In genomic region chr1:2526824-2527552, GRCh38 we compare ENCODE assay signal across 1 cellular context.
TF ChIP-seq lines count a peak whose summit lies in the region.

No MANE protein-coding gene starts in this region.

TF ChIP-seq in HCT116, 20 proteins besides CTCF, POLR2A, EP300 and RAD21:
- TF ChIP-seq SIN3A (IDR thresholded peaks at IDR 0.05; ENCODE audit: low read depth): no peak
- no peak for TF ChIP-seq EZH2phosphoT487 (IDR thresholded peaks at IDR 0.05; ENCODE audit: borderline replicate concordance)
- no peak for TF ChIP-seq CBX3 (IDR thresholded peaks at IDR 0.05; ENCODE audit: low read depth)
- no peak for TF ChIP-seq ZNF274 (IDR thresholded peaks at IDR 0.05; ENCODE audit: low read depth, low read length)
- no peak for TF ChIP-seq JUND (IDR thresholded peaks at IDR 0.05)
- no peak for TF ChIP-seq REST (IDR thresholded peaks at IDR 0.05; ENCODE audit: low read depth)
- TF ChIP-seq POLR2AphosphoS5 (IDR thresholded peaks at IDR 0.05; ENCODE audit: low read depth, low read length): no peak
- TF ChIP-seq ZFX (IDR thresholded peaks at IDR 0.05): no peak
- TF ChIP-seq SP1 (IDR thresholded peaks at IDR 0.05; ENCODE audit: low read depth): no peak
- no peak for TF ChIP-seq MAX (IDR thresholded peaks at IDR 0.05)
- TF ChIP-seq TCF7L2 (IDR thresholded peaks at IDR 0.05; ENCODE audit: borderline replicate concordance, extremely low read depth, insufficient read depth, insufficient read length): no peak
- TF ChIP-seq EZH2 (IDR thresholded peaks at IDR 0.05): no peak
- no peak for TF ChIP-seq ZBTB33 (IDR thresholded peaks at IDR 0.05; ENCODE audit: extremely low read depth, insufficient replicate concordance, low read length)
- no peak for TF ChIP-seq FOSL1 (IDR thresholded peaks at IDR 0.05; ENCODE audit: low read depth)
- no peak for TF ChIP-seq SRF (IDR thresholded peaks at IDR 0.05; ENCODE audit: low read depth)
- no peak for TF ChIP-seq EGR1 (IDR thresholded peaks at IDR 0.05; ENCODE audit: low read depth)
- TF ChIP-seq CEBPB (IDR thresholded peaks at IDR 0.05; ENCODE audit: low read depth): no peak
- no peak for TF ChIP-seq YY1 (IDR thresholded peaks at IDR 0.05; ENCODE audit: extremely low read depth, insufficient replicate concordance, low read depth, low read length)
